ENCODE assay signal across 8 cellular contexts in the genomic region with DNA sequence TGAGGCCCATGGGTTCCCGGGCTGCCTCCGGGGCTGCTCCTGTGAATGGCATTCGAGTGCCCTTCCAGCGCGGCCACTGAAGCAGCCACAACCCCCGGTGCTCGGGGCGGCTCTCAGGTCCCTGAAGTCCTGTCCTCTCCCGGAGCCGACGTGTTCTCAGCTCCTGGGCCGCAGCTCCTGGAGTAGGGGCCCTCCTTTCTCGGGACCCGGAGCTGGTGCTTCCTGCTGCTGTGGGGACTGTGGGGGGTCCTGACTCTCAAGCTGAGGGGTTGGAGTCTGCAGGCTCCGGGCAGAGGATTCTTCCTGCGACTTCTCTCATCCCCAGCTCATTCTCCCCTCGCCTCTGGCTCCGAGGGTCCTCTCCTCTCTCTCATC. TPM values are rescaled to one million over a fixed set of nuclear protein-coding genes. Genes with fewer than 3 reads are reported as not detected.
DNase-seq lines count a peak whose midpoint lies in the region; ATAC-seq and TF ChIP-seq lines count a peak whose summit lies in the region.
"Not testable (repeated sequence)": the region's sequence is repeated elsewhere in the genome, so short reads cannot be mapped to it uniquely, and the experiment has no call there.

No MANE protein-coding gene starts in this region.

- H3K36me3 Mint-ChIP-seq in activated T-cell treated with anti-CD3 and anti-CD28 coated beads, Interleukin-2, amount 50 U/mL, for 72 hours (ENCODE audit: insufficient read depth in 2 of 2) = not testable (repeated sequence)

- H3F3A ChIP-seq in PC-3 (ENCODE audit: low read length, unreplicated experiment) = not testable (repeated sequence)

- peak overlapping the region; percentile 71 for H2AFZ ChIP-seq in PC-3 (ENCODE audit: low read length)

- not testable (repeated sequence) for TF ChIP-seq POLR2A in gastrocnemius medialis (IDR thresholded peaks at IDR 0.05); vagina (IDR thresholded peaks at IDR 0.05)

- intact Hi-C loops in PC-3 (cut with micrococcal nuclease) (loop anchor here (5.0 kb wide), 1 partner anchor 88 kb away; no protein-coding TSS in a partner anchor), vagina (cut with DNase I) (loop anchor here (5.0 kb wide), 1 partner anchor 38 kb away; no protein-coding TSS in a partner anchor)
- intact Hi-C loops in colonic mucosa (cut with DNase I); left ventricle myocardium inferior (cut with micrococcal nuclease); gastrocnemius medialis (cut with DNase I; ENCODE audit: low total_unique reads): not testable (repeated sequence)

- POLR2A ChIA-PET in PC-3 (lab: Charles Lee; ENCODE audit: unreplicated experiment) = interaction anchor here (0.6 to 0.7 kb wide), 2 partner anchors 38 to 859 kb away, joined by 3 to 5 read pairs; no protein-coding TSS in a partner anchor

- H3K9ac ChIP-seq in PC-3 (ENCODE audit: low read length) (peak overlapping the region; percentile 49), colonic mucosa (ENCODE audit: low read depth in 2 of 2, low read length in 2 of 2) (peak overlapping the region; percentile 80 to 86)
- H3K9ac ChIP-seq in muscle layer of colon (ENCODE audit: low read length) = not testable (repeated sequence)

- CTCF ChIA-PET in PC-3 (lab: Charles Lee) = not testable (repeated sequence)

- H3K4me3 ChIP-seq in GM08714 (ENCODE audit: low read length) = peak overlapping the region; percentile 67
- peak overlapping the region; percentile 97 for H3K4me3 ChIP-seq in PC-3 (ENCODE audit: low read length)
- H3K4me3 ChIP-seq in colonic mucosa = peak overlapping the region; percentile 72
- H3K4me3 ChIP-seq in left ventricle myocardium inferior = peak overlapping the region; percentile 95
- peak overlapping the region; percentile 86 to 95 for H3K4me3 ChIP-seq in muscle layer of colon (ENCODE audit: low read depth in 1 of 2, low read length in 2 of 2)
- peak overlapping the region; percentile 66 to 81 (median 76) for H3K4me3 ChIP-seq in gastrocnemius medialis
- peak overlapping the region; percentile 76 to 94 for H3K4me3 ChIP-seq in vagina

- H3K9me2 ChIP-seq in PC-3 (replicated peaks; ENCODE audit: low read length) = not testable (repeated sequence)

- not testable (repeated sequence) for TF ChIP-seq CTCF in PC-3 (conservative IDR thresholded peaks at IDR 0.05; ENCODE audit: low read depth, low read length); colonic mucosa (IDR thresholded peaks at IDR 0.05); left ventricle myocardium inferior (IDR thresholded peaks at IDR 0.05; ENCODE audit: borderline replicate concordance); gastrocnemius medialis (IDR thresholded peaks at IDR 0.05 in 4 of 5, conservative IDR thresholded peaks at IDR 0.05 in 1 of 5); vagina (IDR thresholded peaks at IDR 0.05)

- H3K27me3 Mint-ChIP-seq in activated T-cell treated with anti-CD3 and anti-CD28 coated beads, Interleukin-2, amount 50 U/mL, for 72 hours (ENCODE audit: low read depth) = not testable (repeated sequence)

- H3K27ac Mint-ChIP-seq in activated T-cell treated with anti-CD3 and anti-CD28 coated beads, Interleukin-2, amount 50 U/mL, for 72 hours = not testable (repeated sequence)

- not testable (repeated sequence) for H3K27ac ChIP-seq in PC-3 (ENCODE audit: low read length)
- H3K27ac ChIP-seq in colonic mucosa = peak overlapping the region; percentile 98
- H3K27ac ChIP-seq in left ventricle myocardium inferior (replicated peaks) = peak overlapping the region; percentile 100
- H3K27ac ChIP-seq in muscle layer of colon (ENCODE audit: low read depth, low read length) = peak overlapping the region; percentile 65
- peak overlapping the region; percentile 93 to 98 (median 96) for H3K27ac ChIP-seq in gastrocnemius medialis
- H3K27ac ChIP-seq in vagina = peak overlapping the region; percentile 99

- H3K9me3 Mint-ChIP-seq in activated T-cell treated with anti-CD3 and anti-CD28 coated beads, Interleukin-2, amount 50 U/mL, for 72 hours = not testable (repeated sequence)

- not testable (repeated sequence) for H3K9me3 ChIP-seq in PC-3 (ENCODE audit: low read length); colonic mucosa; left ventricle myocardium inferior (replicated peaks); muscle layer of colon (ENCODE audit: low read length); gastrocnemius medialis; vagina

- H3K4me3 Mint-ChIP-seq in activated T-cell treated with anti-CD3 and anti-CD28 coated beads, Interleukin-2, amount 50 U/mL, for 72 hours = peak overlapping the region; percentile 88 to 90

- BruUV-seq in PC-3 (replicated peaks; lab: Mats Ljungman, UMichigan) = not testable (repeated sequence)

- in situ Hi-C loops in gastrocnemius medialis (cut with MboI; ENCODE audit: low sequenced_read_pairs in 4 of 4) = loop anchor here in 1 of 4 donors (5.0 kb wide), 1 partner anchor 38 kb away; no protein-coding TSS in a partner anchor

- peak overlapping the region; percentile 91 for H3K4me2 ChIP-seq in PC-3 (ENCODE audit: low read length)

- peaks cover 83% of the 10 kb centered on the region for H3K79me2 ChIP-seq in PC-3 (ENCODE audit: low read length)

- H3K27me3 ChIP-seq in PC-3 (ENCODE audit: low read length); colonic mucosa; left ventricle myocardium inferior (ENCODE audit: low read depth); muscle layer of colon (ENCODE audit: control insufficient read depth in 1 of 2, insufficient read depth in 2 of 2, low read length in 2 of 2); gastrocnemius medialis; vagina: not testable (repeated sequence)

- not testable (repeated sequence) for H3K36me3 ChIP-seq in PC-3 (ENCODE audit: low read depth, low read length); colonic mucosa; left ventricle myocardium inferior; muscle layer of colon (ENCODE audit: insufficient read depth, low read length); gastrocnemius medialis; vagina

- not testable (repeated sequence) for ATAC-seq in PC-3; activated T-cell treated with anti-CD3 and anti-CD28 coated beads, Interleukin-2, amount 50 U/mL, for 72 hours (replicated peaks in 1 of 2); gastrocnemius medialis

- H4K20me1 ChIP-seq in PC-3 (ENCODE audit: low read length) = peaks cover 30% of the 10 kb centered on the region; the same call in 1 of the 2 replicates

- DNase-seq in PC-3; activated T-cell treated with anti-CD3 and anti-CD28 coated beads, Interleukin-2, amount 50 U/mL, for 72 hours; colonic mucosa; left ventricle myocardium inferior; gastrocnemius medialis; vagina (ENCODE audit: extremely low spot score in 2 of 2): not testable (repeated sequence)

- H3K4me1 ChIP-seq in PC-3 (ENCODE audit: insufficient read depth, low read length) (peaks cover 46% of the 10 kb centered on the region), left ventricle myocardium inferior (peaks cover 86% of the 10 kb centered on the region), muscle layer of colon (ENCODE audit: insufficient read depth, low read length) (peaks cover 48% of the 10 kb centered on the region), gastrocnemius medialis (peaks cover 29 to 34% of the 10 kb centered on the region in 2 donors), vagina (peaks cover 71% of the 10 kb centered on the region)
- H3K4me1 ChIP-seq in colonic mucosa = not testable (repeated sequence)

- peaks cover 77% of the 10 kb centered on the region for H3K4me1 Mint-ChIP-seq in activated T-cell treated with anti-CD3 and anti-CD28 coated beads, Interleukin-2, amount 50 U/mL, for 72 hours (ENCODE audit: low read depth)

RNA-seq across cellular contexts. Expression of gene MICA, which starts 0.6 kb away (rescaled TPM):
- 33.1 and 35.0 TPM in 2 replicates for total RNA-seq in PC-3 (2014; rRNA removed)
- total RNA-seq in activated T-cell treated with anti-CD3 and anti-CD28 coated beads, Interleukin-2, amount 50 U/mL, for 72 hours = 1 to 10 TPM; 4.6 to 9.5 TPM
- 10 to 100 TPM; 15.0 to 26.7 TPM for total RNA-seq in colonic mucosa
- 9.9 TPM for total RNA-seq in left ventricle myocardium inferior
- 1 to 10 TPM in 3 of 4 donors, under 1 TPM in 1; 0.17 to 7.8 (median 5.0) TPM for total RNA-seq in gastrocnemius medialis
- 19.9 TPM for total RNA-seq in vagina

RNA-seq across cellular contexts. Expression of gene HLA-B, which starts 47.0 kb away (rescaled TPM):
- total RNA-seq in PC-3 (2014; rRNA removed) = 55.4 and 168 TPM in 2 replicates
- 1,000 to 10,000 TPM; 3,527 to 3,556 TPM for total RNA-seq in activated T-cell treated with anti-CD3 and anti-CD28 coated beads, Interleukin-2, amount 50 U/mL, for 72 hours
- 1,000 to 10,000 TPM; 1,153 to 3,111 TPM for total RNA-seq in colonic mucosa
- total RNA-seq in left ventricle myocardium inferior = 400 TPM
- 100 to 1,000 TPM; 182 to 300 (median 192) TPM for total RNA-seq in gastrocnemius medialis
- 921 TPM for total RNA-seq in vagina
